Comparison of ENCODE assay signal across 9 cellular contexts in the genomic region with DNA sequence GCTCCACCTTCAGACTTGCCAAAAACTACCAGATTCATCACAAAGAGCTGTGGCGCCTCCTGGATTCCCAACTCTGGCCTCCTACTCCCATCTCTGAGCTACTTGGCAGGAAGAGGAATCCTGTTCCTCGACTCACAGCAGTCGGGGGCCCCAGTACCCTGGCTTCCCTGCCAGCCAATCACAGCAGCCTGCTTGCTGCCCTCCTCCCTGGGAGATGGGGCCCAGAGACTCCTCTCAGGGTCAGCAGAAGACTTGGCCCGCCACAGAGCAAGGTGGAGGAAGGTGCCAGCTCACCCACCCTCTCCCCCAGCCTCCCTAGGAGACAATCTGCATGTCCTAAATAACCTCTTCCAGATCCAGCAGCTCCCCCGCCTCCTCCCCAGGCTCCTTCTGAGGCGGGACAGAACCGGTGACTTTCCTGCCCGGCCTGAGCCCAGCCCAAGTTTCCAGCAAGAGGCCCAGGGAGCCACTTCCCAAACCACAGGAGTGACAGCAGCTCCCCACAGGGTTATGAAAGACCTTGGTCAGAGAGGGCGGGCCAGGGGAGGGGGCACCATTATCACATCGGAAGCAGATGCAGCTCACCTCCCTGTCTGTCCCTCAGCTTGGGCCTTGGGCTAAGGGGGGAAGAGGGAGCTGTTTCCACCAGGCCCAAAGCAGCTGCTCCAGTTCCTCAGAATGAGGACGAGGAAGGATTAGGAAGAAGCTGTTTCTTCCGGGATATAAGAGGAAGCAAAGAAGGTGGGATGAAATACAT. TPM values are rescaled to one million over a fixed set of nuclear protein-coding genes. Genes with fewer than 3 reads are reported as not detected.
DNase-seq lines count a peak whose midpoint lies in the region; ATAC-seq and TF ChIP-seq lines count a peak whose summit lies in the region.
"Had no signal": no experiment of that assay in that cellular context is flagged by ENCODE, and none has a peak within 500 bp of the region (broad histone marks: within the 10 kb centered on the region; RNA-seq: fewer than 3 reads in every experiment).

No MANE protein-coding gene starts in this region.

- H3K27me3 ChIP-seq in psoas muscle (ENCODE audit: insufficient read depth in 3 of 3, low read length in 2 of 3), result no peaks in the 10 kb centered on the region

- intact Hi-C loops in Right ventricle myocardium inferior (cut with DNase I) (loop anchor here (5.0 kb wide), 1 partner anchor 92 kb away; no protein-coding TSS in a partner anchor), psoas muscle (cut with DNase I) (loop anchor here in 1 of 2 donors (5.0 kb wide), 1 partner anchor 103 kb away; no protein-coding TSS in a partner anchor)

- WGBS in psoas muscle, 3 donors, result 49 to 55% (median 52%) methylated on average over 11 to 12 of the region's 12 CpGs

- H3K4me1 Mint-ChIP-seq in IgD-negative memory B cell, result peaks cover 40 to 51% (median 50%) of the 10 kb centered on the region in 3 donors
- peaks cover 73% of the 10 kb centered on the region for H3K4me1 Mint-ChIP-seq in activated T-cell treated with anti-CD3 and anti-CD28 coated beads, Interleukin-2, amount 50 U/mL, for 24 hours (ENCODE audit: low read depth)

- no peak for DNase-seq in AG09309 (ENCODE audit: low read depth)
- DNase-seq in activated T-cell treated with anti-CD3 and anti-CD28 coated beads, Interleukin-2, amount 50 U/mL, for 24 hours, result peak; percentile 65
- peak; percentile 88 for DNase-seq in Right ventricle myocardium inferior (ENCODE audit: missing footprints)
- peak; percentile 52 to 66 for DNase-seq in psoas muscle
- DNase-seq in middle frontal gyrus (ENCODE audit: extremely low spot score, low spot score), result no peak
- no peak for DNase-seq in ACHN

- peak; percentile 3 for TF ChIP-seq CTCF in AG09309 (IDR thresholded peaks at IDR 0.05; ENCODE audit: control insufficient read depth, insufficient read depth, low read depth, low read length, missing control alignments)
- no peak for TF ChIP-seq CTCF in psoas muscle (IDR thresholded peaks at IDR 0.05)

- no peak for ATAC-seq in Right ventricle myocardium inferior
- ATAC-seq in psoas muscle, result no peak
- no peak for ATAC-seq in HG02588 (IDR thresholded peaks at IDR 0.05; ENCODE audit: unreplicated experiment)

- H3K36me3 Mint-ChIP-seq in IgD-negative memory B cell, result no peaks in the 10 kb centered on the region
- peaks cover 73% of the 10 kb centered on the region for H3K36me3 Mint-ChIP-seq in activated T-cell treated with anti-CD3 and anti-CD28 coated beads, Interleukin-2, amount 50 U/mL, for 24 hours (ENCODE audit: low read depth)

- H3K9me3 Mint-ChIP-seq in IgD-negative memory B cell, result no peaks in the 10 kb centered on the region
- no peaks in the 10 kb centered on the region for H3K9me3 Mint-ChIP-seq in activated T-cell treated with anti-CD3 and anti-CD28 coated beads, Interleukin-2, amount 50 U/mL, for 24 hours

- H3K27me3 Mint-ChIP-seq in IgD-negative memory B cell, result no peaks in the 10 kb centered on the region
- no peaks in the 10 kb centered on the region for H3K27me3 Mint-ChIP-seq in activated T-cell treated with anti-CD3 and anti-CD28 coated beads, Interleukin-2, amount 50 U/mL, for 24 hours

- H3K27ac Mint-ChIP-seq in IgD-negative memory B cell, result peak overlapping the region; percentile 71 to 94 (median 81)
- peak overlapping the region; percentile 96 for H3K27ac Mint-ChIP-seq in activated T-cell treated with anti-CD3 and anti-CD28 coated beads, Interleukin-2, amount 50 U/mL, for 24 hours

- H3K27ac ChIP-seq in psoas muscle, result peak overlapping the region; percentile 53
- H3K27ac ChIP-seq: epithelial cell of prostate had no signal

- peaks cover 0 to 13% of the 10 kb centered on the region in 2 donors for H3K36me3 ChIP-seq in psoas muscle (ENCODE audit: insufficient read depth in 1 of 2, low read depth in 1 of 2)

- no peaks in the 10 kb centered on the region for H3K9me3 ChIP-seq in psoas muscle

- peak overlapping the region; percentile 9 for H3K4me3 ChIP-seq in AG09309 (ENCODE audit: control insufficient read depth, low read depth, low read length)
- H3K4me3 ChIP-seq in psoas muscle, result peak overlapping the region; percentile 97

- in situ Hi-C loops in ACHN (cut with HindIII; ENCODE audit: low pct_ligation_motif_present, low pct_unique_long_range_greater_than_20kb, low sequenced_read_pairs), result no loop called here

- peaks cover 27% of the 10 kb centered on the region for H3K4me1 ChIP-seq in psoas muscle

- H3K4me3 Mint-ChIP-seq in IgD-negative memory B cell, result peak overlapping the region; percentile 86 to 94 (median 89)
- H3K4me3 Mint-ChIP-seq in activated T-cell treated with anti-CD3 and anti-CD28 coated beads, Interleukin-2, amount 50 U/mL, for 24 hours, result peak overlapping the region; percentile 100

RNA-seq across cellular contexts. Expression of a gene that starts 2.3 kb away (rescaled TPM):
- polyA plus RNA-seq in IgD-negative memory B cell (309 TPM), psoas muscle (10 to 100 TPM; 20.3 to 29.1 (median 20.5) TPM)
- total RNA-seq in Right ventricle myocardium inferior (51.5 TPM), psoas muscle (10 to 100 TPM in 3 of 4 donors, 1 to 10 TPM in 1; 9.2 to 19.9 (median 16.7) TPM)

RNA-seq across cellular contexts. Expression of a gene that starts 18.0 kb away (rescaled TPM):
- polyA plus RNA-seq in IgD-negative memory B cell (9.6 TPM), psoas muscle (10 to 100 TPM; 29.0 to 55.5 (median 30.1) TPM)
- total RNA-seq in Right ventricle myocardium inferior (9.6 TPM), psoas muscle (10 to 100 TPM; 20.3 to 47.5 (median 35.2) TPM)

RNA-seq across cellular contexts. Expression of a gene that starts 18.3 kb away (rescaled TPM):
- polyA plus RNA-seq in IgD-negative memory B cell, result 9.8 TPM
- total RNA-seq in Right ventricle myocardium inferior, result 22.9 TPM
- total RNA-seq in psoas muscle, result 10 to 100 TPM; 12.9 to 19.6 (median 15.0) TPM
- polyA plus RNA-seq in psoas muscle, result 10 to 100 TPM in 2 of 3 donors, 1 to 10 TPM in 1; 9.2 to 28.1 (median 18.5) TPM

RNA-seq across cellular contexts. Expression of a gene that starts 44.1 kb away (rescaled TPM):
- polyA plus RNA-seq in IgD-negative memory B cell (1.5 TPM), psoas muscle (under 1 TPM; 0.38 to 0.84 (median 0.66) TPM)
- total RNA-seq in Right ventricle myocardium inferior (2.0 TPM), psoas muscle (1 to 10 TPM in 3 of 4 donors, under 1 TPM in 1; 0.75 to 1.6 (median 1.3) TPM)

Comparison
In these comparisons a context has a peak if more than half of its experiments do, and no peak if none do; other contexts are left out.
1. DNase-seq: peak in activated T-cell treated with anti-CD3 and anti-CD28 coated beads, Interleukin-2, amount 50 U/mL, for 24 hours (single experiment), Right ventricle myocardium inferior (single experiment) and psoas muscle (2 of 2); none in AG09309 (single experiment), middle frontal gyrus (single experiment) and ACHN (single experiment).